In genomic region chr11:129503646-129504045, GRCh38 we compare ENCODE assay signal across 20 cellular contexts.
"Had no signal": no experiment of that assay in that cellular context is flagged by ENCODE, and none has a peak within 500 bp of the region (broad histone marks: within the 10 kb centered on the region; RNA-seq: fewer than 3 reads in every experiment).

No MANE protein-coding gene starts in this region.

- ATAC-seq: PC-3, Right ventricle myocardium inferior had no signal

- H3K9me3 ChIP-seq: Peyer's patch, SJSA1 had no signal

- H3K4me3 ChIP-seq: Peyer's patch, SJSA1, SK-N-MC had no signal

- H3K36me3 ChIP-seq: Peyer's patch, SJSA1 had no signal

- H3K27ac ChIP-seq: Peyer's patch, SJSA1, SK-N-MC had no signal

- H3K27me3 ChIP-seq: Peyer's patch, SJSA1 had no signal

- H3K4me1 ChIP-seq: Peyer's patch, SJSA1 had no signal

- DNase-seq: KBM-7; NCI-H1092; NCI-H1436; NCI-H187; NCI-H2029; NCI-H2081 treated with DMSO at 0.1 percent for 48 hours; NCI-H2171; NCI-H226; NCI-H446; NCI-H510A; NCI-H524 treated with DMSO at 0.1 percent for 48 hours; NCI-H69; NCI-H774; NK-92 treated with Interleukin-12 subunit alpha and Interleukin-12 subunit beta, amount 100 ng/mL, for 24 hours; PC-3; Peyer's patch; SHP77 treated with DMSO at 0.1 percent for 48 hours had no signal
